11 cellular contexts compared by ENCODE assay signal in the genomic region with DNA sequence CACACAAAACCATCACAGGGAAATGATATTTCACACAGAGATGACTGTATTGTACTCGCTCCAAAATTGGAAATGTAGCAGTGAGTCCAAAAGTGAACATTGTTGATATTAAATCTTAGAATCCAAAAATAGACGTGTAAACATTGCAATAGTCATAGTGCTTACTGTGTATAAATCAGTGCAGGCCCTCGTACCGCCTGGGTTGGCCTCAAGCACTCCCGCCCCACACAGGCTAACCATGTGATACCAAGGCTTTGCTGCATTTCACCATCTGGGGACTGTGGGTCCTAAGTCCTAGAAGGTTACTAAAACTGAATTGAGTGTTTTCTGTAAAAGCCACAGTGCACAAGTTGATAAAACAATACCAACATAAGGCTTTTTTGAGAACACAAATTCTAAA.
DNase-seq lines count a peak whose midpoint lies in the region; ATAC-seq, FAIRE-seq and TF ChIP-seq lines count a peak whose summit lies in the region.
"Had no signal": no experiment of that assay in that cellular context is flagged by ENCODE, and none has a peak within 500 bp of the region (broad histone marks: within the 10 kb centered on the region; RNA-seq: fewer than 3 reads in every experiment).

No MANE protein-coding gene starts in this region.

- H3K9me3 Mint-ChIP-seq in stimulated activated naive CD8-positive, alpha-beta T cell treated with anti-CD3 and anti-CD28 coated beads, Interleukin-15, Interleukin-2, amounts not matched to agents 100 ng/mL and 50 ng/mL, for 24 hours: no peaks in the 10 kb centered on the region
- no peaks in the 10 kb centered on the region for H3K9me3 Mint-ChIP-seq in stimulated activated naive CD8-positive, alpha-beta T cell treated with anti-CD3 and anti-CD28 coated beads, Interleukin-15, amount 100 ng/mL, for 72 hours
- no peaks in the 10 kb centered on the region for H3K9me3 Mint-ChIP-seq in natural killer cell treated with Interleukin-12 subunit alpha and Interleukin-12 subunit beta and Interleukin-15 and Interleukin-18, amount 100 ng/mL, for 72 hours
- no peaks in the 10 kb centered on the region for H3K9me3 Mint-ChIP-seq in nephron progenitor cell

- H3K4me3 Mint-ChIP-seq in stimulated activated naive CD8-positive, alpha-beta T cell treated with anti-CD3 and anti-CD28 coated beads, Interleukin-15, Interleukin-2, amounts not matched to agents 100 ng/mL and 50 ng/mL, for 24 hours: no peak overlapping the region
- H3K4me3 Mint-ChIP-seq in stimulated activated naive CD8-positive, alpha-beta T cell treated with anti-CD3 and anti-CD28 coated beads, Interleukin-15, amount 100 ng/mL, for 72 hours: peak overlapping the region in 1 of 2 donors; percentile 0
- peak overlapping the region; percentile 40 for H3K4me3 Mint-ChIP-seq in natural killer cell treated with Interleukin-12 subunit alpha and Interleukin-12 subunit beta and Interleukin-15 and Interleukin-18, amount 100 ng/mL, for 72 hours
- no peak overlapping the region for H3K4me3 Mint-ChIP-seq in nephron progenitor cell

- FAIRE-seq in GM12891 (lab: Jason Lieb, UNC): no peak
- FAIRE-seq: H1, keratinocyte had no signal

- ATAC-seq in stimulated activated naive CD8-positive, alpha-beta T cell treated with anti-CD3 and anti-CD28 coated beads, Interleukin-15, amount 100 ng/mL, for 72 hours: no peak
- no peak for ATAC-seq in natural killer cell treated with Interleukin-12 subunit alpha and Interleukin-12 subunit beta and Interleukin-15 and Interleukin-18, amount 100 ng/mL, for 72 hours
- no peak for ATAC-seq in HG03175 (IDR thresholded peaks at IDR 0.05; ENCODE audit: unreplicated experiment)

- DNase-seq in stimulated activated naive CD8-positive, alpha-beta T cell treated with anti-CD3 and anti-CD28 coated beads, Interleukin-15, amount 100 ng/mL, for 72 hours: no peak
- peak; percentile 67 for DNase-seq in fibroblast of pulmonary artery (ENCODE audit: low read depth)
- DNase-seq in natural killer cell treated with Interleukin-12 subunit alpha and Interleukin-12 subunit beta and Interleukin-15 and Interleukin-18, amount 100 ng/mL, for 72 hours (ENCODE audit: low spot score): no peak
- DNase-seq in GM12891 (ENCODE audit: insufficient read length, low spot score): no peak
- DNase-seq in nephron progenitor cell: no peak
- DNase-seq in SK-N-DZ (ENCODE audit: low spot score): no peak
- DNase-seq: NCI-H1930 had no signal

- peaks cover 5% of the 10 kb centered on the region for H3K36me3 Mint-ChIP-seq in stimulated activated naive CD8-positive, alpha-beta T cell treated with anti-CD3 and anti-CD28 coated beads, Interleukin-15, Interleukin-2, amounts not matched to agents 100 ng/mL and 50 ng/mL, for 24 hours (ENCODE audit: low read depth)
- no peaks in the 10 kb centered on the region for H3K36me3 Mint-ChIP-seq in natural killer cell treated with Interleukin-12 subunit alpha and Interleukin-12 subunit beta and Interleukin-15 and Interleukin-18, amount 100 ng/mL, for 72 hours
- peaks cover 6% of the 10 kb centered on the region for H3K36me3 Mint-ChIP-seq in nephron progenitor cell (ENCODE audit: low read depth)

- peak overlapping the region; percentile 10 for H3K27ac Mint-ChIP-seq in stimulated activated naive CD8-positive, alpha-beta T cell treated with anti-CD3 and anti-CD28 coated beads, Interleukin-15, Interleukin-2, amounts not matched to agents 100 ng/mL and 50 ng/mL, for 24 hours
- no peak overlapping the region for H3K27ac Mint-ChIP-seq in stimulated activated naive CD8-positive, alpha-beta T cell treated with anti-CD3 and anti-CD28 coated beads, Interleukin-15, amount 100 ng/mL, for 72 hours
- peak overlapping the region; percentile 70 for H3K27ac Mint-ChIP-seq in natural killer cell treated with Interleukin-12 subunit alpha and Interleukin-12 subunit beta and Interleukin-15 and Interleukin-18, amount 100 ng/mL, for 72 hours
- H3K27ac Mint-ChIP-seq in nephron progenitor cell: no peak overlapping the region

- no peak overlapping the region for H3K4me3 ChIP-seq in fibroblast of pulmonary artery (replicated peaks; ENCODE audit: low read depth, low read length)

- H3K27me3 Mint-ChIP-seq in stimulated activated naive CD8-positive, alpha-beta T cell treated with anti-CD3 and anti-CD28 coated beads, Interleukin-15, Interleukin-2, amounts not matched to agents 100 ng/mL and 50 ng/mL, for 24 hours: no peaks in the 10 kb centered on the region
- no peaks in the 10 kb centered on the region for H3K27me3 Mint-ChIP-seq in stimulated activated naive CD8-positive, alpha-beta T cell treated with anti-CD3 and anti-CD28 coated beads, Interleukin-15, amount 100 ng/mL, for 72 hours
- no peaks in the 10 kb centered on the region for H3K27me3 Mint-ChIP-seq in natural killer cell treated with Interleukin-12 subunit alpha and Interleukin-12 subunit beta and Interleukin-15 and Interleukin-18, amount 100 ng/mL, for 72 hours
- H3K27me3 Mint-ChIP-seq in nephron progenitor cell (ENCODE audit: low read depth, poor library complexity): no peaks in the 10 kb centered on the region

- TF ChIP-seq CTCF in fibroblast of pulmonary artery (IDR thresholded peaks at IDR 0.05; ENCODE audit: low read length, missing control alignments) (no peak), nephron progenitor cell (IDR thresholded peaks at IDR 0.05) (no peak)

- peaks cover 54% of the 10 kb centered on the region for H3K4me1 Mint-ChIP-seq in stimulated activated naive CD8-positive, alpha-beta T cell treated with anti-CD3 and anti-CD28 coated beads, Interleukin-15, Interleukin-2, amounts not matched to agents 100 ng/mL and 50 ng/mL, for 24 hours (ENCODE audit: low read depth)
- H3K4me1 Mint-ChIP-seq in stimulated activated naive CD8-positive, alpha-beta T cell treated with anti-CD3 and anti-CD28 coated beads, Interleukin-15, amount 100 ng/mL, for 72 hours: peaks cover 67% of the 10 kb centered on the region
- peaks cover 60 to 77% of the 10 kb centered on the region in 2 donors for H3K4me1 Mint-ChIP-seq in natural killer cell treated with Interleukin-12 subunit alpha and Interleukin-12 subunit beta and Interleukin-15 and Interleukin-18, amount 100 ng/mL, for 72 hours (ENCODE audit: low read depth in 2 of 2)
- H3K4me1 Mint-ChIP-seq in nephron progenitor cell: peaks cover 44% of the 10 kb centered on the region

- TF ChIP-seq POLR2A in GM12891 (IDR thresholded peaks at IDR 0.05; ENCODE audit: low read depth, low read length): no peak

TF ChIP-seq in GM12891, 5 proteins besides CTCF, POLR2A, EP300 and RAD21:
- TF ChIP-seq SPI1 (IDR thresholded peaks at IDR 0.05; ENCODE audit: low read depth, low read length): no peak
- no peak for TF ChIP-seq TAF1 (IDR thresholded peaks at IDR 0.05; ENCODE audit: low read depth, low read length)
- TF ChIP-seq PAX5 (IDR thresholded peaks at IDR 0.05; ENCODE audit: insufficient read depth, low read length, severe bottlenecking): no peak
- TF ChIP-seq POLR2AphosphoS5 (IDR thresholded peaks at IDR 0.05; ENCODE audit: low read depth, low read length): no peak
- no peak for TF ChIP-seq POU2F2 (IDR thresholded peaks at IDR 0.05; ENCODE audit: low read depth, low read length)

Comparison
In these comparisons a context has a peak if more than half of its experiments do, and no peak if none do; other contexts are left out.
1. H3K27ac Mint-ChIP-seq: peak in stimulated activated naive CD8-positive, alpha-beta T cell treated with anti-CD3 and anti-CD28 coated beads, Interleukin-15, Interleukin-2, amounts not matched to agents 100 ng/mL and 50 ng/mL, for 24 hours (single experiment) and natural killer cell treated with Interleukin-12 subunit alpha and Interleukin-12 subunit beta and Interleukin-15 and Interleukin-18, amount 100 ng/mL, for 72 hours (2 of 2); none in stimulated activated naive CD8-positive, alpha-beta T cell treated with anti-CD3 and anti-CD28 coated beads, Interleukin-15, amount 100 ng/mL, for 72 hours (0 of 2) and nephron progenitor cell (single experiment).